ENCODE assay signal across 29 cellular contexts in genomic region chr11:110250168-110250567, GRCh38.
"Had no signal": no experiment of that assay in that cellular context is flagged by ENCODE, and none has a peak within 500 bp of the region (broad histone marks: within the 10 kb centered on the region; RNA-seq: fewer than 3 reads in every experiment).

No MANE protein-coding gene starts in this region.

- H3K4me3 ChIP-seq: adrenal gland, body of pancreas, left lung, neural progenitor cell, right lobe of liver, skin epidermis, stomach, thyroid gland, upper lobe of left lung, vagina had no signal

- H3K9me3 ChIP-seq: adrenal gland, body of pancreas, left lung, right lobe of liver, stomach, thyroid gland, upper lobe of left lung, vagina had no signal

- H3K4me2 ChIP-seq: neural progenitor cell had no signal

- H3K4me1 ChIP-seq: left lung, neural progenitor cell, upper lobe of left lung had no signal

- H3K9ac ChIP-seq: neural progenitor cell had no signal

- H3K27me3 ChIP-seq: adrenal gland, body of pancreas, left lung, neural progenitor cell, right lobe of liver, stomach, thyroid gland, upper lobe of left lung, vagina had no signal

- ATAC-seq: activated CD4-positive, CD25-positive, alpha-beta regulatory T cell treated with anti-CD3 and anti-CD28 coated beads, Interleukin-2, amount 50 U/mL, for 24 hours; body of pancreas; effector memory CD8-positive, alpha-beta T cell; left lung; naive thymus-derived CD4-positive, alpha-beta T cell had no signal

- DNase-seq: activated CD4-positive, alpha-beta memory T cell treated with anti-CD3 and anti-CD28 coated beads for 36 hours; activated CD4-positive, alpha-beta T cell treated with anti-CD3 and anti-CD28 coated beads for 48 hours; activated CD8-positive, alpha-beta memory T cell treated with anti-CD3 and anti-CD28 coated beads, Interleukin-2, amount 50 U/mL, for 4 hours; activated effector memory CD4-positive, alpha-beta T cell treated with anti-CD3 and anti-CD28 coated beads, Interleukin-2, amount 50 U/mL, for 16 hours; activated naive CD4-positive, alpha-beta T cell treated with anti-CD3 and anti-CD28 coated beads for 36 hours; activated naive CD8-positive, alpha-beta T cell treated with anti-CD3 and anti-CD28 coated beads for 36 hours; activated T-cell treated with anti-CD3 and anti-CD28 coated beads, Interleukin-2, amount 50 U/mL, for 1 hour; adrenal gland; aorta; body of pancreas; cortex of kidney; effector memory CD8-positive, alpha-beta T cell; head of caudate nucleus; left lung; naive thymus-derived CD4-positive, alpha-beta T cell; occipital lobe; right lobe of liver; stimulated activated CD4-positive, alpha-beta T cell treated with anti-CD3 and anti-CD28 coated beads, Interleukin-12 subunit alpha, Interleukin-12 subunit beta, amount 100 ng/mL, for 4 hours; stimulated activated CD4-positive, alpha-beta T cell treated with anti-CD3 and anti-CD28 coated beads, Interleukin-4, amount 100 ng/mL, for 1 hour; stomach; SW 1271; T-helper 9 cell; thyroid gland; upper lobe of left lung; WERI-Rb-1 had no signal

- H3K27ac ChIP-seq: body of pancreas, left lung, neural progenitor cell, right lobe of liver, skin epidermis, stomach, thyroid gland, upper lobe of left lung, vagina, WERI-Rb-1 had no signal
